1 cellular context compared by ENCODE assay signal in the genomic region with DNA sequence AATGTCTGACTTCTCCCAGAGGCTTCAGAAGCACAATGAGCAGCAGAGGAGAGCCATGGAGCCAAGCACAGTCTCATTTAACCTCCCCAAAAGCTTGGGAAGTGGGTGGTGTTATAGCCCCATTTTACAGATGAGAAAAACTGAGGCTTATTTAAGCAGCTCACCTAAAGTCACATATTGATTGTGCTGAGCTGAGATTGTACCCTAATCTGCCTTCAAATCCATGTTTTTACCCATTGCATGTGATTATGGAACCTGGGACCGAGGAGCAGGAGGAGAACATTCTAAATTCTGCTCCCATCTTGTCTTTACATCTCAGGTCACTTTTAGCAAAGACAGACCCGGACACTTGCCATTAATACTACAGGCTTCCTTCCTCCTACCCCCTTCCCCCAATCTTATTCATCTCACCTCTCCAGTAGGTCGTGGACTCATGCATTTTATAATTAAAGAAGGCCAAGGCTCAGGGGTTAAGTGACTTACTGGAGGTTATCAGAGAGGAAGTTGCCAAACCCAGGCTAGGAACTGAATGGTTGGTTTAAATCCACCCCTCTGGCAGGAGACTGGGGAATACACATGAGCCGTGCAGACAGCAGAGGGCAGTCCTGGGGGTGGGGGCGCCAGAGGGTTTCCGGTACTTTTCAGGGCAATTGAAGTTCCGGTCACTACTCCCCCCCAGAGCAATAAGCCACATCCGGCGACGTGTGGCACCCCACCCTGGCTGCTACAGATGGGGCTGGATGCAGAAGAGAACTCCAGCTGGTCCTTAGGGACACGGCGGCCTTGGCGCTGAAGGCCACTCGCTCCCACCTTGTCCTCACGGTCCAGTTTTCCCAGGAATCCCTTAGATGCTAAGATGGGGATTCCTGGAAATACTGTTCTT.
TF ChIP-seq lines count a peak whose summit lies in the region.

No MANE protein-coding gene starts in this region.

TF ChIP-seq in HepG2, 621 proteins besides CTCF, POLR2A, EP300 and RAD21 (continued from another document and continues in another):
- TF ChIP-seq ZNF230 (CRISPR knock-in tag; IDR thresholded peaks at IDR 0.05) = no peak
- TF ChIP-seq, protein P1, sequence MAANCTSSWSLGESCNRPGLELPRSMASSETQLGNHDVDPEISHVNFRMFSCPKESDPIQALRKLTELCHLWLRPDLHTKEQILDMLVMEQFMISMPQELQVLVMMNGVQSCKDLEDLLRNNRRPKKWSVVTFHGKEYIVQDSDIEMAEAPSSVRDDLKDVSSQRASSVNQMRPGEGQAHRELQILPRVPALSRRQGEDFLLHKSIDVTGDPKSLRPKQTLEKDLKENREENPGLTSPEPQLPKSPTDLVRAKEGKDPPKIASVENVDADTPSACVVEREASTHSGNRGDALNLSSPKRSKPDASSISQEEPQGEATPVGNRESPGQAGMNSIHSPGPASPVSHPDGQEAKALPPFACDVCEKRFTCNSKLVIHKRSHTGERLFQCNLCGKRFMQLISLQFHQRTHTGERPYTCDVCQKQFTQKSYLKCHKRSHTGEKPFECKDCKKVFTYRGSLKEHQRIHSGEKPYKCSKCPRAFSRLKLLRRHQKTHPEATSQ (CRISPR knock-in tag; IDR thresholded peaks at IDR 0.05; ENCODE audit: borderline replicate concordance) = no peak
- no peak for TF ChIP-seq THYN1 (CRISPR knock-in tag; IDR thresholded peaks at IDR 0.05; ENCODE audit: borderline replicate concordance, low read depth)
- no peak for TF ChIP-seq TOE1 (CRISPR knock-in tag; IDR thresholded peaks at IDR 0.05)
- no peak for TF ChIP-seq TAF15 (IDR thresholded peaks at IDR 0.05; ENCODE audit: low read depth, low read length, poor library complexity, severe bottlenecking)
- TF ChIP-seq, protein P2, sequence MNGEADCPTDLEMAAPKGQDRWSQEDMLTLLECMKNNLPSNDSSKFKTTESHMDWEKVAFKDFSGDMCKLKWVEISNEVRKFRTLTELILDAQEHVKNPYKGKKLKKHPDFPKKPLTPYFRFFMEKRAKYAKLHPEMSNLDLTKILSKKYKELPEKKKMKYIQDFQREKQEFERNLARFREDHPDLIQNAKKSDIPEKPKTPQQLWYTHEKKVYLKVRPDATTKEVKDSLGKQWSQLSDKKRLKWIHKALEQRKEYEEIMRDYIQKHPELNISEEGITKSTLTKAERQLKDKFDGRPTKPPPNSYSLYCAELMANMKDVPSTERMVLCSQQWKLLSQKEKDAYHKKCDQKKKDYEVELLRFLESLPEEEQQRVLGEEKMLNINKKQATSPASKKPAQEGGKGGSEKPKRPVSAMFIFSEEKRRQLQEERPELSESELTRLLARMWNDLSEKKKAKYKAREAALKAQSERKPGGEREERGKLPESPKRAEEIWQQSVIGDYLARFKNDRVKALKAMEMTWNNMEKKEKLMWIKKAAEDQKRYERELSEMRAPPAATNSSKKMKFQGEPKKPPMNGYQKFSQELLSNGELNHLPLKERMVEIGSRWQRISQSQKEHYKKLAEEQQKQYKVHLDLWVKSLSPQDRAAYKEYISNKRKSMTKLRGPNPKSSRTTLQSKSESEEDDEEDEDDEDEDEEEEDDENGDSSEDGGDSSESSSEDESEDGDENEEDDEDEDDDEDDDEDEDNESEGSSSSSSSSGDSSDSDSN (CRISPR knock-in tag; IDR thresholded peaks at IDR 0.05) = peak; percentile 15; the same call in 1 of the 2 replicates
- TF ChIP-seq, protein P3, sequence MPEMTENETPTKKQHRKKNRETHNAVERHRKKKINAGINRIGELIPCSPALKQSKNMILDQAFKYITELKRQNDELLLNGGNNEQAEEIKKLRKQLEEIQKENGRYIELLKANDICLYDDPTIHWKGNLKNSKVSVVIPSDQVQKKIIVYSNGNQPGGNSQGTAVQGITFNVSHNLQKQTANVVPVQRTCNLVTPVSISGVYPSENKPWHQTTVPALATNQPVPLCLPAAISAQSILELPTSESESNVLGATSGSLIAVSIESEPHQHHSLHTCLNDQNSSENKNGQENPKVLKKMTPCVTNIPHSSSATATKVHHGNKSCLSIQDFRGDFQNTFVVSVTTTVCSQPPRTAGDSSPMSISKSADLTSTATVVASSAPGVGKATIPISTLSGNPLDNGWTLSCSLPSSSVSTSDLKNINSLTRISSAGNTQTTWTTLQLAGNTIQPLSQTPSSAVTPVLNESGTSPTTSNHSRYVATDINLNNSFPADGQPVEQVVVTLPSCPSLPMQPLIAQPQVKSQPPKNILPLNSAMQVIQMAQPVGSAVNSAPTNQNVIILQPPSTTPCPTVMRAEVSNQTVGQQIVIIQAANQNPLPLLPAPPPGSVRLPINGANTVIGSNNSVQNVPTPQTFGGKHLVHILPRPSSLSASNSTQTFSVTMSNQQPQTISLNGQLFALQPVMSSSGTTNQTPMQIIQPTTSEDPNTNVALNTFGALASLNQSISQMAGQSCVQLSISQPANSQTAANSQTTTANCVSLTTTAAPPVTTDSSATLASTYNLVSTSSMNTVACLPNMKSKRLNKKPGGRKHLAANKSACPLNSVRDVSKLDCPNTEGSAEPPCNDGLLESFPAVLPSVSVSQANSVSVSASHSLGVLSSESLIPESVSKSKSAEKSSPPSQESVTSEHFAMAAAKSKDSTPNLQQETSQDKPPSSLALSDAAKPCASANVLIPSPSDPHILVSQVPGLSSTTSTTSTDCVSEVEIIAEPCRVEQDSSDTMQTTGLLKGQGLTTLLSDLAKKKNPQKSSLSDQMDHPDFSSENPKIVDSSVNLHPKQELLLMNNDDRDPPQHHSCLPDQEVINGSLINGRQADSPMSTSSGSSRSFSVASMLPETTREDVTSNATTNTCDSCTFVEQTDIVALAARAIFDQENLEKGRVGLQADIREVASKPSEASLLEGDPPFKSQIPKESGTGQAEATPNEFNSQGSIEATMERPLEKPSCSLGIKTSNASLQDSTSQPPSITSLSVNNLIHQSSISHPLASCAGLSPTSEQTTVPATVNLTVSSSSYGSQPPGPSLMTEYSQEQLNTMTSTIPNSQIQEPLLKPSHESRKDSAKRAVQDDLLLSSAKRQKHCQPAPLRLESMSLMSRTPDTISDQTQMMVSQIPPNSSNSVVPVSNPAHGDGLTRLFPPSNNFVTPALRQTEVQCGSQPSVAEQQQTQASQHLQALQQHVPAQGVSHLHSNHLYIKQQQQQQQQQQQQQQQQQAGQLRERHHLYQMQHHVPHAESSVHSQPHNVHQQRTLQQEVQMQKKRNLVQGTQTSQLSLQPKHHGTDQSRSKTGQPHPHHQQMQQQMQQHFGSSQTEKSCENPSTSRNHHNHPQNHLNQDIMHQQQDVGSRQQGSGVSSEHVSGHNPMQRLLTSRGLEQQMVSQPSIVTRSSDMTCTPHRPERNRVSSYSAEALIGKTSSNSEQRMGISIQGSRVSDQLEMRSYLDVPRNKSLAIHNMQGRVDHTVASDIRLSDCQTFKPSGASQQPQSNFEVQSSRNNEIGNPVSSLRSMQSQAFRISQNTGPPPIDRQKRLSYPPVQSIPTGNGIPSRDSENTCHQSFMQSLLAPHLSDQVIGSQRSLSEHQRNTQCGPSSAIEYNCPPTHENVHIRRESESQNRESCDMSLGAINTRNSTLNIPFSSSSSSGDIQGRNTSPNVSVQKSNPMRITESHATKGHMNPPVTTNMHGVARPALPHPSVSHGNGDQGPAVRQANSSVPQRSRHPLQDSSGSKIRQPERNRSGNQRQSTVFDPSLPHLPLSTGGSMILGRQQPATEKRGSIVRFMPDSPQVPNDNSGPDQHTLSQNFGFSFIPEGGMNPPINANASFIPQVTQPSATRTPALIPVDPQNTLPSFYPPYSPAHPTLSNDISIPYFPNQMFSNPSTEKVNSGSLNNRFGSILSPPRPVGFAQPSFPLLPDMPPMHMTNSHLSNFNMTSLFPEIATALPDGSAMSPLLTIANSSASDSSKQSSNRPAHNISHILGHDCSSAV (CRISPR knock-in tag; IDR thresholded peaks at IDR 0.05; ENCODE audit: borderline replicate concordance) = 0 out of 2 replicates have a peak, but pooled peaks have one; percentile 9
- TF ChIP-seq FOSL2 (CRISPR knock-in tag; IDR thresholded peaks at IDR 0.05) = peak; percentile 12; the same call in 1 of the 2 replicates
- no peak for TF ChIP-seq JARID2 (CRISPR knock-in tag; IDR thresholded peaks at IDR 0.05; ENCODE audit: insufficient replicate concordance)
- no peak for TF ChIP-seq ZSCAN22 (CRISPR knock-in tag; IDR thresholded peaks at IDR 0.05)
- no peak for TF ChIP-seq ZNF10 (CRISPR knock-in tag; IDR thresholded peaks at IDR 0.05; ENCODE audit: borderline replicate concordance, low read depth)
- TF ChIP-seq NFKB2 (CRISPR knock-in tag; IDR thresholded peaks at IDR 0.05; ENCODE audit: borderline replicate concordance) = no peak
- TF ChIP-seq, protein P4, sequence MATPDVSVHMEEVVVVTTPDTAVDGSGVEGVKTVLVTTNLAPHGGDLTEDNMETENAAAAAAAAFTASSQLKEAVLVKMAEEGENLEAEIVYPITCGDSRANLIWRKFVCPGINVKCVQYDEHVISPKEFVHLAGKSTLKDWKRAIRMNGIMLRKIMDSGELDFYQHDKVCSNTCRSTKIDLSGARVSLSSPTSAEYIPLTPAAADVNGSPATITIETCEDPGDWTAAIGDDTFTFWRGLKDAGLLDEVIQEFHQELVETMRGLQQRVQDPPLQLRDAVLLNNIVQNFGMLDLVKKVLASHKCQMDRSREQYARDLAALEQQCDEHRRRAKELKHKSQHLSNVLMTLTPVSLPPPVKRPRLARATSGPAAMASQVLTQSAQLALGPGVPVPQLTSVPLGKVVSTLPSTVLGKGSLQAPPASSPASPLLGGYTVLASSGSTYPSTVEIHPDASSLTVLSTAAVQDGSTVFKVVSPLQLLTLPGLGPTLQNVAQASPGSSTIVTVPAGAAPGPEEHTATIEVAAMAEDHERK (CRISPR knock-in tag; IDR thresholded peaks at IDR 0.05; ENCODE audit: low read depth) = no peak
- TF ChIP-seq ZNF615 (CRISPR knock-in tag; IDR thresholded peaks at IDR 0.05; ENCODE audit: borderline replicate concordance) = no peak
- no peak for TF ChIP-seq ELF3 (CRISPR knock-in tag; IDR thresholded peaks at IDR 0.05)
- TF ChIP-seq NFIB (CRISPR knock-in tag; IDR thresholded peaks at IDR 0.05; ENCODE audit: borderline replicate concordance) = no peak
- TF ChIP-seq, protein P5, sequence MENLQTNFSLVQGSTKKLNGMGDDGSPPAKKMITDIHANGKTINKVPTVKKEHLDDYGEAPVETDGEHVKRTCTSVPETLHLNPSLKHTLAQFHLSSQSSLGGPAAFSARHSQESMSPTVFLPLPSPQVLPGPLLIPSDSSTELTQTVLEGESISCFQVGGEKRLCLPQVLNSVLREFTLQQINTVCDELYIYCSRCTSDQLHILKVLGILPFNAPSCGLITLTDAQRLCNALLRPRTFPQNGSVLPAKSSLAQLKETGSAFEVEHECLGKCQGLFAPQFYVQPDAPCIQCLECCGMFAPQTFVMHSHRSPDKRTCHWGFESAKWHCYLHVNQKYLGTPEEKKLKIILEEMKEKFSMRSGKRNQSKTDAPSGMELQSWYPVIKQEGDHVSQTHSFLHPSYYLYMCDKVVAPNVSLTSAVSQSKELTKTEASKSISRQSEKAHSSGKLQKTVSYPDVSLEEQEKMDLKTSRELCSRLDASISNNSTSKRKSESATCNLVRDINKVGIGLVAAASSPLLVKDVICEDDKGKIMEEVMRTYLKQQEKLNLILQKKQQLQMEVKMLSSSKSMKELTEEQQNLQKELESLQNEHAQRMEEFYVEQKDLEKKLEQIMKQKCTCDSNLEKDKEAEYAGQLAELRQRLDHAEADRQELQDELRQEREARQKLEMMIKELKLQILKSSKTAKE (CRISPR knock-in tag; IDR thresholded peaks at IDR 0.05; ENCODE audit: borderline replicate concordance) = peak; percentile 82
- TF ChIP-seq HNRNPLL (IDR thresholded peaks at IDR 0.05; ENCODE audit: low read depth, low read length, poor library complexity, severe bottlenecking) = no peak
- TF ChIP-seq RAD51 (IDR thresholded peaks at IDR 0.05; ENCODE audit: borderline replicate concordance) = no peak
- TF ChIP-seq ZSCAN21 (CRISPR knock-in tag; IDR thresholded peaks at IDR 0.05; ENCODE audit: borderline replicate concordance) = no peak
- TF ChIP-seq ARID2 (CRISPR knock-in tag; IDR thresholded peaks at IDR 0.05; ENCODE audit: borderline replicate concordance) = no peak; the same call in 1 of the 2 replicates
- TF ChIP-seq DNMT1 (CRISPR knock-in tag; IDR thresholded peaks at IDR 0.05) = no peak
- no peak for TF ChIP-seq ZSCAN25 (CRISPR knock-in tag; IDR thresholded peaks at IDR 0.05)
- TF ChIP-seq, protein P6, sequence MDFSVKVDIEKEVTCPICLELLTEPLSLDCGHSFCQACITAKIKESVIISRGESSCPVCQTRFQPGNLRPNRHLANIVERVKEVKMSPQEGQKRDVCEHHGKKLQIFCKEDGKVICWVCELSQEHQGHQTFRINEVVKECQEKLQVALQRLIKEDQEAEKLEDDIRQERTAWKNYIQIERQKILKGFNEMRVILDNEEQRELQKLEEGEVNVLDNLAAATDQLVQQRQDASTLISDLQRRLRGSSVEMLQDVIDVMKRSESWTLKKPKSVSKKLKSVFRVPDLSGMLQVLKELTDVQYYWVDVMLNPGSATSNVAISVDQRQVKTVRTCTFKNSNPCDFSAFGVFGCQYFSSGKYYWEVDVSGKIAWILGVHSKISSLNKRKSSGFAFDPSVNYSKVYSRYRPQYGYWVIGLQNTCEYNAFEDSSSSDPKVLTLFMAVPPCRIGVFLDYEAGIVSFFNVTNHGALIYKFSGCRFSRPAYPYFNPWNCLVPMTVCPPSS (IDR thresholded peaks at IDR 0.05) = no peak
- no peak for TF ChIP-seq ZNF329 (CRISPR knock-in tag; IDR thresholded peaks at IDR 0.05; ENCODE audit: low read depth)
- TF ChIP-seq, protein P7, sequence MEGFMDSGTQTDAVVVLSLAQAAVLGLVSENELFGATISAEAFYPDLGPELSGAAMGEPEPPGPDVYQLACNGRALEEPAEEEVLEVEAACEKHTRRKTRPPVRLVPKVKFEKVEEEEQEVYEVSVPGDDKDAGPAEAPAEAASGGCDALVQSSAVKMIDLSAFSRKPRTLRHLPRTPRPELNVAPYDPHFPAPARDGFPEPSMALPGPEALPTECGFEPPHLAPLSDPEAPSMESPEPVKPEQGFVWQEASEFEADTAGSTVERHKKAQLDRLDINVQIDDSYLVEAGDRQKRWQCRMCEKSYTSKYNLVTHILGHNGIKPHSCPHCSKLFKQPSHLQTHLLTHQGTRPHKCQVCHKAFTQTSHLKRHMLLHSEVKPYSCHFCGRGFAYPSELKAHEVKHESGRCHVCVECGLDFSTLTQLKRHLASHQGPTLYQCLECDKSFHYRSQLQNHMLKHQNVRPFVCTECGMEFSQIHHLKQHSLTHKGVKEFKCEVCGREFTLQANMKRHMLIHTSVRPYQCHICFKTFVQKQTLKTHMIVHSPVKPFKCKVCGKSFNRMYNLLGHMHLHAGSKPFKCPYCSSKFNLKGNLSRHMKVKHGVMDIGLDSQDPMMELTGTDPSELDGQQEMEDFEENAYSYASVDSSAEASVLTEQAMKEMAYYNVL (CRISPR knock-in tag; IDR thresholded peaks at IDR 0.05; ENCODE audit: borderline replicate concordance) = no peak
- TF ChIP-seq ZNF317 (CRISPR knock-in tag; IDR thresholded peaks at IDR 0.05) = no peak
- no peak for TF ChIP-seq NFKBIZ (CRISPR knock-in tag; IDR thresholded peaks at IDR 0.05)
- TF ChIP-seq ZFYVE20 (CRISPR knock-in tag; IDR thresholded peaks at IDR 0.05; ENCODE audit: borderline replicate concordance, low read depth) = no peak
- TF ChIP-seq, protein P8, sequence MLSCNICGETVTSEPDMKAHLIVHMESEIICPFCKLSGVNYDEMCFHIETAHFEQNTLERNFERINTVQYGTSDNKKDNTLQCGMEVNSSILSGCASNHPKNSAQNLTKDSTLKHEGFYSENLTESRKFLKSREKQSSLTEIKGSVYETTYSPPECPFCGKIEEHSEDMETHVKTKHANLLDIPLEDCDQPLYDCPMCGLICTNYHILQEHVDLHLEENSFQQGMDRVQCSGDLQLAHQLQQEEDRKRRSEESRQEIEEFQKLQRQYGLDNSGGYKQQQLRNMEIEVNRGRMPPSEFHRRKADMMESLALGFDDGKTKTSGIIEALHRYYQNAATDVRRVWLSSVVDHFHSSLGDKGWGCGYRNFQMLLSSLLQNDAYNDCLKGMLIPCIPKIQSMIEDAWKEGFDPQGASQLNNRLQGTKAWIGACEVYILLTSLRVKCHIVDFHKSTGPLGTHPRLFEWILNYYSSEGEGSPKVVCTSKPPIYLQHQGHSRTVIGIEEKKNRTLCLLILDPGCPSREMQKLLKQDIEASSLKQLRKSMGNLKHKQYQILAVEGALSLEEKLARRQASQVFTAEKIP (CRISPR knock-in tag; IDR thresholded peaks at IDR 0.05; ENCODE audit: borderline replicate concordance) = no peak
- TF ChIP-seq ETV6 (CRISPR knock-in tag; conservative IDR thresholded peaks at IDR 0.05) = no peak
- no peak for TF ChIP-seq NFRKB (IDR thresholded peaks at IDR 0.05)
- peak; percentile 26; the same call in 1 of the 2 replicates for TF ChIP-seq ZNF274 (CRISPR knock-in tag; IDR thresholded peaks at IDR 0.05)
